Comparison of ENCODE assay signal across 8 cellular contexts in genomic region chr1:88891318-88892145, GRCh38. TPM values are rescaled to one million over a fixed set of nuclear protein-coding genes. Genes with fewer than 3 reads are reported as not detected.
DNase-seq lines count a peak whose midpoint lies in the region; ATAC-seq and TF ChIP-seq lines count a peak whose summit lies in the region.

TSS of gene GTF2B (minus strand) at chr1:88891567. CDS start at chr1:88891499, 68 bp downstream.

- no peak for TF ChIP-seq CTCF in GM10266 (IDR thresholded peaks at IDR 0.05; ENCODE audit: control insufficient read depth, insufficient read depth, low read depth, missing control alignments)
- TF ChIP-seq CTCF in SU-DHL-6 (IDR thresholded peaks at IDR 0.05; ENCODE audit: insufficient read depth, low read length, poor library complexity, severe bottlenecking): no peak
- peak in 1 of 3 donors; percentile 33 for TF ChIP-seq CTCF in ovary (IDR thresholded peaks at IDR 0.05)
- peak in 1 of 6 experiments; percentile 10 for TF ChIP-seq CTCF in thyroid gland (IDR thresholded peaks at IDR 0.05)

- TF ChIP-seq POLR2A in ovary (IDR thresholded peaks at IDR 0.05) (peak; percentile 92), thyroid gland (IDR thresholded peaks at IDR 0.05) (peak; percentile 16 to 91)

- H3K9ac ChIP-seq in SU-DHL-6 (ENCODE audit: low read length): peak within 1 kb of the TSS; percentile 86

- H3K27ac Mint-ChIP-seq in activated naive CD8-positive, alpha-beta T cell treated with anti-CD3 and anti-CD28 coated beads, Interleukin-2, amount 10 ng/mL, durations not matched to agents 7 days and 5 days: peak within 1 kb of the TSS; percentile 98

- no peaks in the 10 kb centered on the region for H3K9me2 ChIP-seq in SU-DHL-6 (replicated peaks; ENCODE audit: insufficient read depth, low read length)

- peaks cover 5% of the 10 kb centered on the region; the same call in 1 of the 2 replicates for H4K20me1 ChIP-seq in SU-DHL-6 (ENCODE audit: low read depth, low read length)

- H3K4me2 ChIP-seq in SU-DHL-6 (ENCODE audit: low read depth, low read length, poor library complexity, severe bottlenecking): peak within 1 kb of the TSS; percentile 95

- no peaks in the 10 kb centered on the region for H3K27me3 Mint-ChIP-seq in activated naive CD8-positive, alpha-beta T cell treated with anti-CD3 and anti-CD28 coated beads, Interleukin-2, amount 10 ng/mL, durations not matched to agents 7 days and 5 days

- H3K4me1 ChIP-seq in ovary (ENCODE audit: insufficient read depth) (peaks cover 4% of the 10 kb centered on the region), thyroid gland (peaks cover 17 to 22% of the 10 kb centered on the region in 2 donors)

- POLR2A ChIA-PET in activated naive CD8-positive, alpha-beta T cell treated with anti-CD3 and anti-CD28 coated beads, Interleukin-2, amount 10 ng/mL, durations not matched to agents 7 days and 5 days (lab: Charles Lee): interaction anchor here (0.9 to 3.5 kb wide), 4 partner anchors 9 to 231 kb away, joined by 3 to 30 read pairs (median 4); partner anchors contain the start of gene PKN2

- TF ChIP-seq EP300 in ovary (IDR thresholded peaks at IDR 0.05): no peak

- H3K36me3 ChIP-seq in SU-DHL-6 (ENCODE audit: low read length): peaks cover 9% of the 10 kb centered on the region; the same call in 1 of the 2 replicates
- H3K36me3 ChIP-seq in ovary: no peaks in the 10 kb centered on the region
- H3K36me3 ChIP-seq in thyroid gland: peaks cover 4 to 5% of the 10 kb centered on the region in 2 donors

- WGBS in ovary, 3 donors: 1% methylated on average over 51 of the region's 51 CpGs
- WGBS in thyroid gland, 2 donors: 0 to 1% methylated on average over 48 to 51 of the region's 51 CpGs

- peak within 1 kb of the TSS; percentile 96 for H3K4me3 Mint-ChIP-seq in activated naive CD8-positive, alpha-beta T cell treated with anti-CD3 and anti-CD28 coated beads, Interleukin-2, amount 10 ng/mL, durations not matched to agents 7 days and 5 days

- no peaks in the 10 kb centered on the region for H3K9me3 ChIP-seq in SU-DHL-6 (ENCODE audit: insufficient read depth, low read length)
- no peaks in the 10 kb centered on the region for H3K9me3 ChIP-seq in ovary
- no peaks in the 10 kb centered on the region for H3K9me3 ChIP-seq in thyroid gland

- H3K27ac ChIP-seq in SU-DHL-6 (ENCODE audit: low read depth, low read length) (peak within 1 kb of the TSS; percentile 51), ovary (peak within 1 kb of the TSS; percentile 77 to 81), thyroid gland (peak within 1 kb of the TSS; percentile 90 to 95 (median 94))

- H3K4me3 ChIP-seq in SU-DHL-6 (ENCODE audit: insufficient read depth, low read length, poor library complexity, severe bottlenecking) (peak within 1 kb of the TSS; percentile 86), ovary (peak within 1 kb of the TSS; percentile 70), thyroid gland (replicated peaks in 1 of 3) (peak within 1 kb of the TSS; percentile 92 to 97 (median 95))

- H3K9me3 Mint-ChIP-seq in activated naive CD8-positive, alpha-beta T cell treated with anti-CD3 and anti-CD28 coated beads, Interleukin-2, amount 10 ng/mL, durations not matched to agents 7 days and 5 days: peaks cover 1% of the 10 kb centered on the region

- ATAC-seq in HG02642 (IDR thresholded peaks at IDR 0.05; ENCODE audit: poor library complexity, unreplicated experiment): peak; percentile 94
- ATAC-seq in activated naive CD8-positive, alpha-beta T cell treated with anti-CD3 and anti-CD28 coated beads, Interleukin-2, amount 10 ng/mL, durations not matched to agents 7 days and 5 days (ENCODE audit: low read depth): peak; percentile 87
- ATAC-seq in Right ventricle myocardium inferior: peak; percentile 95

- peaks cover 26% of the 10 kb centered on the region for H3K4me1 Mint-ChIP-seq in activated naive CD8-positive, alpha-beta T cell treated with anti-CD3 and anti-CD28 coated beads, Interleukin-2, amount 10 ng/mL, durations not matched to agents 7 days and 5 days

- intact Hi-C loops in Right ventricle myocardium inferior (cut with DNase I) (no loop called here), ovary (cut with DNase I) (loop anchor here in 1 of 4 donors (1.0 kb wide), 1 partner anchor 101 kb away; the partner anchor contains the start of genes KYAT3 and RBMXL1), thyroid gland (cut with DNase I) (no loop called here)

- DNase-seq in GM10266 (ENCODE audit: extremely low spot score) (peak; percentile 79), NCI-H128 (lab: John Stamatoyannopoulos, UW; ENCODE audit: unreplicated experiment) (peak; percentile 72), Right ventricle myocardium inferior (ENCODE audit: missing footprints) (peak; percentile 92), ovary (peak; percentile 89 to 94 (median 92)), thyroid gland (peak; percentile 91)
- peak; percentile 91 for DNase-seq in activated naive CD8-positive, alpha-beta T cell treated with anti-CD3 and anti-CD28 coated beads, Interleukin-2, amount 10 ng/mL, durations not matched to agents 7 days and 5 days

- H3F3A ChIP-seq in SU-DHL-6 (ENCODE audit: insufficient read depth): no peaks in the 10 kb centered on the region

- H3K36me3 Mint-ChIP-seq in activated naive CD8-positive, alpha-beta T cell treated with anti-CD3 and anti-CD28 coated beads, Interleukin-2, amount 10 ng/mL, durations not matched to agents 7 days and 5 days: no peaks in the 10 kb centered on the region

- no peaks in the 10 kb centered on the region for H3K27me3 ChIP-seq in SU-DHL-6 (ENCODE audit: low read length)
- no peaks in the 10 kb centered on the region for H3K27me3 ChIP-seq in ovary
- H3K27me3 ChIP-seq in thyroid gland: no peaks in the 10 kb centered on the region

- peaks cover 40% of the 10 kb centered on the region for H3K79me2 ChIP-seq in SU-DHL-6 (ENCODE audit: insufficient read depth, low read length)

- H2AFZ ChIP-seq in SU-DHL-6 (ENCODE audit: low read depth, low read length, severe bottlenecking): peak within 1 kb of the TSS; percentile 83

RNA-seq across cellular contexts. Expression of gene GTF2B, which starts in this region (rescaled TPM):
- 10 to 100 TPM; 40.2 to 41.7 TPM for total RNA-seq in activated naive CD8-positive, alpha-beta T cell treated with anti-CD3 and anti-CD28 coated beads, Interleukin-2, amount 10 ng/mL, durations not matched to agents 7 days and 5 days
- total RNA-seq in Right ventricle myocardium inferior: 12.4 TPM
- 10 to 100 TPM; 23.2 to 38.7 (median 24.8) TPM for total RNA-seq in ovary
- polyA plus RNA-seq in ovary: 10 to 100 TPM; 34.5 to 34.9 TPM
- 10 to 100 TPM; 33.1 to 53.8 (median 39.0) TPM for total RNA-seq in thyroid gland

Comparison
In these comparisons a context has a peak if more than half of its experiments do, and no peak if none do; other contexts are left out.
1. Peak in every context shown above with its lines: DNase-seq, ATAC-seq, H3K4me3 ChIP-seq and H3K27ac ChIP-seq.